Comparison of ENCODE assay signal across 8 cellular contexts in genomic region chr5:146447734-146448380, GRCh38. TPM values are rescaled to one million over a fixed set of nuclear protein-coding genes. Genes with fewer than 3 reads are reported as not detected.
DNase-seq lines count a peak whose midpoint lies in the region; ATAC-seq and TF ChIP-seq lines count a peak whose summit lies in the region.

No MANE protein-coding gene starts in this region.

- ATAC-seq in GM18909 (IDR thresholded peaks at IDR 0.05; ENCODE audit: poor library complexity, unreplicated experiment) (peak; percentile 24), HG03175 (IDR thresholded peaks at IDR 0.05; ENCODE audit: unreplicated experiment) (peak; percentile 29), upper lobe of left lung (ENCODE audit: low FRiP score in 2 of 2) (peak in 1 of 2 donors; percentile 62), left lobe of liver (no peak)

- DNase-seq in SK-N-DZ (ENCODE audit: low spot score): peak; percentile 13
- DNase-seq in upper lobe of left lung: no peak
- DNase-seq in left lobe of liver (ENCODE audit: low spot score): no peak

- H3K4me3 ChIP-seq in BLaER1 (peak overlapping the region; percentile 99), muscle layer of colon (ENCODE audit: low read depth in 1 of 2, low read length in 2 of 2) (peak overlapping the region; percentile 92), upper lobe of left lung (peak overlapping the region; percentile 71 to 94 (median 91))

- H3K27ac ChIP-seq in BLaER1 (peak overlapping the region; percentile 100), cingulate gyrus (ENCODE audit: low read depth, low read length) (peak overlapping the region; percentile 69), muscle layer of colon (ENCODE audit: low read depth, low read length) (peak overlapping the region; percentile 99), upper lobe of left lung (peak overlapping the region; percentile 87 to 94 (median 92))

- no peaks in the 10 kb centered on the region; the same call in 1 of the 2 replicates for H3K36me3 ChIP-seq in BLaER1
- no peaks in the 10 kb centered on the region for H3K36me3 ChIP-seq in muscle layer of colon (ENCODE audit: insufficient read depth, low read length)
- H3K36me3 ChIP-seq in upper lobe of left lung: no peaks in the 10 kb centered on the region

- H3K27me3 ChIP-seq in BLaER1: no peaks in the 10 kb centered on the region
- no peaks in the 10 kb centered on the region for H3K27me3 ChIP-seq in muscle layer of colon (ENCODE audit: control insufficient read depth in 1 of 2, insufficient read depth in 2 of 2, low read length in 2 of 2)
- H3K27me3 ChIP-seq in upper lobe of left lung: no peaks in the 10 kb centered on the region

- H3K9ac ChIP-seq in BLaER1 (peak overlapping the region; percentile 100), muscle layer of colon (ENCODE audit: low read length) (peak overlapping the region; percentile 96)

- no peak for TF ChIP-seq EP300 in upper lobe of left lung (IDR thresholded peaks at IDR 0.05)

- WGBS in upper lobe of left lung, 2 donors: 1% methylated on average over 19 to 20 of the region's 20 CpGs

- no peak for TF ChIP-seq CTCF in upper lobe of left lung (IDR thresholded peaks at IDR 0.05)

- peaks cover 51% of the 10 kb centered on the region for H4K20me1 ChIP-seq in BLaER1

- H3K4me1 ChIP-seq in BLaER1 (peaks cover 27% of the 10 kb centered on the region), muscle layer of colon (ENCODE audit: insufficient read depth, low read length) (peaks cover 12% of the 10 kb centered on the region), upper lobe of left lung (peaks cover 15 to 36% (median 20%) of the 10 kb centered on the region in 4 donors)

- H3K9me3 ChIP-seq in BLaER1: no peaks in the 10 kb centered on the region
- no peaks in the 10 kb centered on the region for H3K9me3 ChIP-seq in muscle layer of colon (ENCODE audit: low read length)
- H3K9me3 ChIP-seq in upper lobe of left lung: no peaks in the 10 kb centered on the region

- TF ChIP-seq POLR2A in upper lobe of left lung (IDR thresholded peaks at IDR 0.05): no peak

- H3K4me2 ChIP-seq in BLaER1: peak overlapping the region; percentile 83

RNA-seq across cellular contexts. Expression of gene TCERG1, which starts 0.7 kb away (rescaled TPM):
- polyA plus RNA-seq in SK-N-DZ (2014; cell fraction: cytosol; rRNA removed): 108 and 110 TPM in 2 replicates
- 354 and 501 TPM in 2 replicates for polyA plus RNA-seq in SK-N-DZ (2014; cell fraction: nucleus; rRNA removed)
- 100 to 1,000 TPM in 1 of 6 donors, 10 to 100 TPM in 5; 34.3 to 110 (median 53.3) TPM for total RNA-seq in upper lobe of left lung
- 12.8 TPM for total RNA-seq in left lobe of liver
